8 cellular contexts compared by ENCODE assay signal in genomic region chr14:23286020-23286903, GRCh38. TPM values are rescaled to one million over a fixed set of nuclear protein-coding genes. Genes with fewer than 3 reads are reported as not detected.
A peak's percentile ranks its signal among the peaks of the same experiment; 100 is the strongest.
DNase-seq lines count a peak whose midpoint lies in the region; ATAC-seq, FAIRE-seq and TF ChIP-seq lines count a peak whose summit lies in the region.

TSS of gene HOMEZ (minus strand) at chr14:23286132. CDS start at chr14:23285952, 180 bp downstream.

- in situ Hi-C loops in HepG2 (cut with HindIII; ENCODE audit: extremely low pct_ligation_motif_present, low pct_unique_long_range_greater_than_20kb), result no loop called here

- FAIRE-seq in HepG2 (lab: Jason Lieb, UNC), result peak; percentile 88

- peak within 1 kb of the TSS; percentile 74 to 87 (median 79) for H3K27ac ChIP-seq in BLaER1 treated with 17β-estradiol and CSF1 and Interleukin-3, amounts not matched to agents 10 nM and 100 nM
- peak within 1 kb of the TSS; percentile 83 for H3K27ac ChIP-seq in HepG2 (ENCODE audit: extremely low read length, insufficient read depth, low read length)

- DNase-seq in NCI-H69 (lab: John Stamatoyannopoulos, UW) (peak; percentile 99), dedifferentiated amniotic fluid mesenchymal stem cell (ENCODE audit: extremely low spot score) (peak; percentile 97), HepG2 (ENCODE audit: low spot score) (peak; percentile 100)
- DNase-seq in activated CD4-positive, alpha-beta T cell treated with anti-CD3 and anti-CD28 coated beads, Interleukin-2, amount 10 ng/mL, durations not matched to agents 7 days and 5 days, result peak; percentile 98
- DNase-seq in stimulated activated CD4-positive, alpha-beta T cell treated with anti-CD3 and anti-CD28 coated beads, Interleukin-4, amount 100 ng/mL, for 1 hour, result peak; percentile 99

- POLR2A ChIA-PET in activated CD4-positive, alpha-beta T cell treated with anti-CD3 and anti-CD28 coated beads, Interleukin-2, amount 10 ng/mL, durations not matched to agents 7 days and 5 days (lab: Charles Lee), result interaction anchor here (0.8 kb wide), 1 partner anchor 15 kb away, joined by 3 read pairs; no protein-coding TSS in a partner anchor
- POLR2A ChIA-PET in HepG2 (lab: Yijun Ruan, JAX), result interaction anchor here (0.6 to 9.2 kb wide), 30 partner anchors 8 to 956 kb away, joined by 3 to 165 read pairs (median 6); partner anchors contain the start of genes ACIN1, AJUBA, BCL2L2 and C14orf119

- TF ChIP-seq RAD21 in HepG2 (CRISPR knock-in tag; IDR thresholded peaks at IDR 0.05), result no peak; the same call in 1 of the 2 replicates

- H3K36me3 ChIP-seq in BLaER1 treated with 17β-estradiol and CSF1 and Interleukin-3, amounts not matched to agents 10 nM and 100 nM, result peaks cover 0 to 16% (median 0%) of the 10 kb centered on the region in 11 experiments; a peak in 3 of 22 replicates
- peaks cover 2 to 5% of the 10 kb centered on the region in 2 experiments; a peak in 1 of 5 replicates for H3K36me3 ChIP-seq in HepG2 (replicated peaks in 1 of 2; ENCODE audit: control insufficient read depth in 1 of 2, insufficient read depth in 2 of 2, low read length in 2 of 2)

- H3K27ac Mint-ChIP-seq in activated CD4-positive, alpha-beta T cell treated with anti-CD3 and anti-CD28 coated beads, Interleukin-2, amount 10 ng/mL, durations not matched to agents 7 days and 5 days, result peak within 1 kb of the TSS; percentile 91

- TF ChIP-seq EP300 in HepG2 (IDR thresholded peaks at IDR 0.05; ENCODE audit: low read depth in 2 of 2, low read length in 2 of 2) (peak in 1 of 2 experiments; percentile 48; a peak in 2 of 4 replicates), HepG2 (CRISPR knock-in tag; IDR thresholded peaks at IDR 0.05; ENCODE audit: borderline replicate concordance) (no peak; the same call in 1 of the 2 replicates)

- peaks cover 0 to 13% (median 0%) of the 10 kb centered on the region in 11 experiments; a peak in 4 of 22 replicates for H4K20me1 ChIP-seq in BLaER1 treated with 17β-estradiol and CSF1 and Interleukin-3, amounts not matched to agents 10 nM and 100 nM
- H4K20me1 ChIP-seq in HepG2 (ENCODE audit: insufficient read depth, low read length), result no peaks in the 10 kb centered on the region

- peak; percentile 58 for TF ChIP-seq CTCF in HepG2 (CRISPR knock-in tag; IDR thresholded peaks at IDR 0.05)

- peak within 1 kb of the TSS; percentile 83 to 97 (median 89) for H3K4me2 ChIP-seq in BLaER1 treated with 17β-estradiol and CSF1 and Interleukin-3, amounts not matched to agents 10 nM and 100 nM
- peak within 1 kb of the TSS; percentile 93 for H3K4me2 ChIP-seq in HepG2 (ENCODE audit: low read depth, low read length)

- H3K27me3 Mint-ChIP-seq in activated CD4-positive, alpha-beta T cell treated with anti-CD3 and anti-CD28 coated beads, Interleukin-2, amount 10 ng/mL, durations not matched to agents 7 days and 5 days, result no peaks in the 10 kb centered on the region

- peak within 1 kb of the TSS; percentile 89 for H3K4me3 Mint-ChIP-seq in activated CD4-positive, alpha-beta T cell treated with anti-CD3 and anti-CD28 coated beads, Interleukin-2, amount 10 ng/mL, durations not matched to agents 7 days and 5 days

- H3K27me3 ChIP-seq in BLaER1 treated with 17β-estradiol and CSF1 and Interleukin-3, amounts not matched to agents 10 nM and 100 nM, result no peaks in the 10 kb centered on the region
- no peaks in the 10 kb centered on the region; a peak in 1 of 5 replicates for H3K27me3 ChIP-seq in HepG2 (ENCODE audit: control insufficient read depth in 1 of 2, insufficient read depth in 2 of 2, low read length in 2 of 2)

- H3K9me3 Mint-ChIP-seq in activated CD4-positive, alpha-beta T cell treated with anti-CD3 and anti-CD28 coated beads, Interleukin-2, amount 10 ng/mL, durations not matched to agents 7 days and 5 days, result no peaks in the 10 kb centered on the region

- peak within 1 kb of the TSS; percentile 81 for H2AFZ ChIP-seq in HepG2 (ENCODE audit: low read length)

- peak in 1 of 2 experiments; percentile 93; a peak in 2 of 4 replicates for TF ChIP-seq POLR2A in HepG2 (IDR thresholded peaks at IDR 0.05; ENCODE audit: insufficient read depth in 1 of 2, low read depth in 2 of 2, low read length in 2 of 2)

- CTCF ChIA-PET in activated CD4-positive, alpha-beta T cell treated with anti-CD3 and anti-CD28 coated beads, Interleukin-2, amount 10 ng/mL, durations not matched to agents 7 days and 5 days (lab: Charles Lee), result interaction anchor here (0.7 to 4.8 kb wide), 5 partner anchors 9 to 28 kb away, joined by 3 to 24 read pairs (median 5); partner anchors contain the start of gene BCL2L2
- CTCF ChIA-PET in HepG2 (lab: Yijun Ruan, JAX; ENCODE audit: low intra/inter-chr PET ratio, low total read pairs), result interaction anchor here (1.9 kb wide), 1 partner anchor 9 kb away, joined by 8 read pairs; no protein-coding TSS in a partner anchor

- TSS peak; percentile 96 for BruUV-seq in HepG2 (replicated peaks; lab: Mats Ljungman, UMichigan)

- H3K4me3 ChIP-seq in BLaER1 treated with 17β-estradiol and CSF1 and Interleukin-3, amounts not matched to agents 10 nM and 100 nM, result peak within 1 kb of the TSS; percentile 75 to 92 (median 87)
- H3K4me3 ChIP-seq in HepG2 (replicated peaks in 1 of 3; ENCODE audit: insufficient read depth in 1 of 3, low read depth in 2 of 3, low read length in 3 of 3), result peak within 1 kb of the TSS; percentile 83 to 96 (median 83)

- H3K79me2 ChIP-seq in HepG2 (ENCODE audit: insufficient read depth, low read length), result peaks cover 19% of the 10 kb centered on the region

- intact Hi-C loops in HepG2 (cut with micrococcal nuclease; ENCODE audit: unreplicated experiment), result loop anchor here (1.0 kb wide), 5 partner anchors 9 to 191 kb away; partner anchors contain the start of genes ACIN1, C14orf119, NGDN and PABPN1

- under 1% methylated on average over 53 of the region's 53 CpGs for WGBS in HepG2 (ENCODE audit: low lambda C conversion rate)

- H3K4me1 ChIP-seq in BLaER1 treated with 17β-estradiol and CSF1 and Interleukin-3, amounts not matched to agents 10 nM and 100 nM, result peaks cover 21 to 41% (median 25%) of the 10 kb centered on the region in 10 experiments
- peaks cover 26% of the 10 kb centered on the region for H3K4me1 ChIP-seq in HepG2 (ENCODE audit: insufficient read depth, low read length)

- ATAC-seq in GM19328 (IDR thresholded peaks at IDR 0.05; ENCODE audit: unreplicated experiment), result peak; percentile 95
- ATAC-seq in HG03520 (IDR thresholded peaks at IDR 0.05; ENCODE audit: unreplicated experiment), result peak; percentile 95
- peak; percentile 99 for ATAC-seq in HepG2

- no peaks in the 10 kb centered on the region for H3K9me3 ChIP-seq in BLaER1 treated with 17β-estradiol and CSF1 and Interleukin-3, amounts not matched to agents 10 nM and 100 nM (replicated peaks in 1 of 11)
- H3K9me3 ChIP-seq in HepG2 (ENCODE audit: low read length), result no peaks in the 10 kb centered on the region

- peaks cover 4% of the 10 kb centered on the region for H3K36me3 Mint-ChIP-seq in activated CD4-positive, alpha-beta T cell treated with anti-CD3 and anti-CD28 coated beads, Interleukin-2, amount 10 ng/mL, durations not matched to agents 7 days and 5 days (ENCODE audit: low read depth)

- peaks cover 32% of the 10 kb centered on the region for H3K4me1 Mint-ChIP-seq in activated CD4-positive, alpha-beta T cell treated with anti-CD3 and anti-CD28 coated beads, Interleukin-2, amount 10 ng/mL, durations not matched to agents 7 days and 5 days

- peak within 1 kb of the TSS; percentile 78 to 93 (median 89) for H3K9ac ChIP-seq in BLaER1 treated with 17β-estradiol and CSF1 and Interleukin-3, amounts not matched to agents 10 nM and 100 nM
- peak within 1 kb of the TSS; percentile 85 for H3K9ac ChIP-seq in HepG2 (ENCODE audit: insufficient read depth, low read depth, low read length)

TF ChIP-seq in HepG2, 621 proteins besides CTCF, POLR2A, EP300 and RAD21 (continues in another document):
- TF ChIP-seq ELF1 (CRISPR knock-in tag; IDR thresholded peaks at IDR 0.05), result peak; percentile 45; the same call in 1 of the 2 replicates
- peak; percentile 93 for TF ChIP-seq ZGPAT (CRISPR knock-in tag; IDR thresholded peaks at IDR 0.05)
- no peak for TF ChIP-seq THYN1 (CRISPR knock-in tag; IDR thresholded peaks at IDR 0.05; ENCODE audit: borderline replicate concordance, low read depth)

RNA-seq across cellular contexts. Expression of gene HOMEZ, which starts in this region (rescaled TPM):
- total RNA-seq in activated CD4-positive, alpha-beta T cell treated with anti-CD3 and anti-CD28 coated beads, Interleukin-2, amount 10 ng/mL, durations not matched to agents 7 days and 5 days, result 10 to 100 TPM; 11.4 TPM
- total RNA-seq in HepG2 (2016; rRNA removed; fragmentation: Illumina TruSeq; extraction: Trizol), result 13.6 and 14.5 TPM in 2 replicates
- 11.3 and 13.1 TPM in 2 replicates for total RNA-seq in HepG2 (2016; cell fraction: cytosol; rRNA removed; fragmentation: Illumina TruSeq; extraction: Trizol; ENCODE audit: low read depth)
- total RNA-seq in HepG2 (2016; cell fraction: insoluble cytoplasmic fraction; rRNA removed; fragmentation: Illumina TruSeq; extraction: Trizol), result 10.5 and 16.1 TPM in 2 replicates
- 14.8 and 16.4 TPM in 2 replicates for total RNA-seq in HepG2 (2016; cell fraction: membrane; rRNA removed; fragmentation: Illumina TruSeq; extraction: Trizol)
- 10.9 and 15.9 TPM in 2 replicates for total RNA-seq in HepG2 (2016; cell fraction: nucleus; rRNA removed; fragmentation: Illumina TruSeq; extraction: Trizol)
- 31.8 and 35.0 TPM in 2 replicates for polyA plus RNA-seq in HepG2 (2011; rRNA removed)
- polyA plus RNA-seq in HepG2 (2011; cell fraction: cytosol; rRNA removed), result 26.7 and 26.8 TPM in 2 replicates
- polyA plus RNA-seq in HepG2 (2011; cell fraction: nucleus; rRNA removed), result 13.9 and 15.8 TPM in 2 replicates
- 11.3 and 15.2 TPM in 2 replicates for polyA plus RNA-seq in HepG2 (2012)
- 29.8 and 33.7 TPM in 2 replicates for polyA plus RNA-seq in HepG2 (2016; cell fraction: cytosol; fragmentation: Illumina TruSeq; extraction: Trizol; ENCODE audit: low read depth)
- polyA plus RNA-seq in HepG2 (2016; cell fraction: insoluble cytoplasmic fraction; fragmentation: Illumina TruSeq; extraction: Trizol; ENCODE audit: low read depth), result 16.7 and 23.2 TPM in 2 replicates
- polyA plus RNA-seq in HepG2 (2016; cell fraction: membrane; fragmentation: Illumina TruSeq; extraction: Trizol; ENCODE audit: low read depth), result 23.7 and 26.4 TPM in 2 replicates
- polyA plus RNA-seq in HepG2 (2016; cell fraction: nucleus; fragmentation: Illumina TruSeq; extraction: Trizol; ENCODE audit: insufficient read depth, low read depth), result 20.7 and 24.1 TPM in 2 replicates
- 56.0 and 72.1 TPM in 2 replicates for polyA minus RNA-seq in HepG2 (2011; rRNA and poly(A)+ RNA removed; ENCODE audit: low replicate concordance)
- 22.0 and 25.8 TPM in 2 replicates for polyA minus RNA-seq in HepG2 (2011; cell fraction: cytosol; rRNA and poly(A)+ RNA removed)
- polyA minus RNA-seq in HepG2 (2011; cell fraction: nucleus; rRNA and poly(A)+ RNA removed), result 19.6 and 28.8 TPM in 2 replicates

Comparison
In these comparisons a context has a peak if more than half of its experiments do, and no peak if none do; other contexts are left out.
1. Peak in every context shown above with its lines: DNase-seq, ATAC-seq, H3K4me3 ChIP-seq and H3K27ac ChIP-seq.